ENCODE assay signal across 20 cellular contexts in the genomic region with DNA sequence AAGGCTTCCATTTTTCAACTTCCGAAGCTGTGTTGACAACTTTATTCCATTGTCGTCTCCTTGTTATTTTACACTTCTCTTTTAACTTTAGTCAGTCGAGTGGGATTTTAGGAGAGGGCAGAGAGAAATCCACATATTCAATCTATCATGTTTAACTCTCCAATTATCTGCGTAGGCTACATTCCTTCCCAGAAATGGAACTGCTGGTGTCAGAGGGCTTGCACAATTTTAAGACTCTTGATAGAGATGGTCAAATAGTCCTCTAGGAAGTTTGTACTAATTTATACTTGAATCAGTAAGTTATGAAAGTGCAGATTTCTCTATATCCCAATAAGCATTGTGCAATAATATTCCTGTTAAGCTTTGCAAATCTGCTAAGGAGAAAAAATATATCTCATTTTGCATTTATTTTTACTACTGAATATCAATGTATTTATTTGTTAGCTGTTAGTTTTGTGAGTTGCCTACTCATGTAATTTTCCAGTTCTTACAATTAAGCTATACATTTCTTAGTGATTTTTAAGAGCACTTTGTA.
A peak's percentile ranks its signal among the peaks of the same experiment; 100 is the strongest.
DNase-seq lines count a peak whose midpoint lies in the region; ATAC-seq, FAIRE-seq and TF ChIP-seq lines count a peak whose summit lies in the region.
"Had no signal": no experiment of that assay in that cellular context is flagged by ENCODE, and none has a peak within 500 bp of the region (broad histone marks: within the 10 kb centered on the region; RNA-seq: fewer than 3 reads in every experiment).

No MANE protein-coding gene starts in this region.

- TF ChIP-seq CTCF in HCT116 (IDR thresholded peaks at IDR 0.05 in 2 of 3, conservative IDR thresholded peaks at IDR 0.05 in 1 of 3; ENCODE audit: borderline replicate concordance in 1 of 3, insufficient read depth in 1 of 3, low read depth in 2 of 3, low read length in 2 of 3) = no peak
- TF ChIP-seq CTCF in K562 (IDR thresholded peaks at IDR 0.05 in 2 of 3, conservative IDR thresholded peaks at IDR 0.05 in 1 of 3; ENCODE audit: insufficient read depth in 2 of 3, low read depth in 1 of 3, low read length in 3 of 3) = no peak
- TF ChIP-seq CTCF in spleen (IDR thresholded peaks at IDR 0.05 in 8 of 11, conservative IDR thresholded peaks at IDR 0.05 in 3 of 11) = no peak
- no peak for TF ChIP-seq CTCF in transverse colon (IDR thresholded peaks at IDR 0.05)

- H4K20me1 ChIP-seq in HCT116 (ENCODE audit: insufficient read depth) (no peaks in the 10 kb centered on the region), K562 (replicated peaks; ENCODE audit: control insufficient read depth, insufficient read depth, low read length) (no peaks in the 10 kb centered on the region)

- H3K27ac ChIP-seq in HCT116 (ENCODE audit: low read depth, low read length) = no peak overlapping the region
- H3K27ac ChIP-seq in K562 (ENCODE audit: extremely low read depth, low read depth, low read length) = no peak overlapping the region
- H3K27ac ChIP-seq in spleen = peak overlapping the region in 7 of 8 donors; percentile 31 to 64 (median 55)
- no peak overlapping the region for H3K27ac ChIP-seq in transverse colon

- no peak for TF ChIP-seq RAD21 in HCT116 (IDR thresholded peaks at IDR 0.05; ENCODE audit: low read depth)
- TF ChIP-seq RAD21 in K562 (CRISPR knock-in tag; conservative IDR thresholded peaks at IDR 0.05 in 1 of 2, IDR thresholded peaks at IDR 0.05 in 1 of 2) = no peak

- no peaks in the 10 kb centered on the region; the same call in 1 of the 2 replicates for H3K9me2 ChIP-seq in HCT116 (ENCODE audit: insufficient read depth)

- in situ Hi-C loops in K562 (cut with MboI) = no loop called here
- in situ Hi-C loops in transverse colon (cut with MboI; ENCODE audit: low pct_ligation_motif_present in 1 of 4, low pct_unique_long_range_greater_than_20kb in 1 of 4, low sequenced_read_pairs in 3 of 4) = no loop called here

- no peaks in the 10 kb centered on the region for H3K36me3 ChIP-seq in HCT116 (ENCODE audit: control insufficient read depth in 1 of 2, insufficient read depth in 2 of 2, low read length in 2 of 2)
- no peaks in the 10 kb centered on the region for H3K36me3 ChIP-seq in K562 (ENCODE audit: control insufficient read depth, insufficient read depth, low read length)
- no peaks in the 10 kb centered on the region for H3K36me3 ChIP-seq in spleen
- H3K36me3 ChIP-seq in transverse colon = no peaks in the 10 kb centered on the region

- H3K9me1 ChIP-seq in K562 (ENCODE audit: control insufficient read depth, insufficient read depth, low read length) = no peaks in the 10 kb centered on the region

- TF ChIP-seq EP300 in K562 (IDR thresholded peaks at IDR 0.05; ENCODE audit: low read length) (no peak), transverse colon (IDR thresholded peaks at IDR 0.05; ENCODE audit: low read depth) (no peak)

- POLR2A ChIA-PET in HCT116 (lab: Charles Lee) = interaction anchor here (0.7 kb wide), 1 partner anchor 23 kb away, joined by 10 read pairs; no protein-coding TSS in a partner anchor
- POLR2A ChIA-PET in K562 (lab: Yijun Ruan, JAX) = interaction anchor here (0.5 to 0.7 kb wide), 2 partner anchors 75 to 764 kb away, joined by 3 to 5 read pairs; no protein-coding TSS in a partner anchor

- CTCF ChIA-PET in HCT116 (lab: Charles Lee) (interaction anchor here (1.0 kb wide), 1 partner anchor 128 kb away, joined by 3 read pairs; no protein-coding TSS in a partner anchor), K562 (lab: Yijun Ruan, JAX; ENCODE audit: low intra/inter-chr PET ratio) (no interaction called here)

- H2AFZ ChIP-seq in HCT116 (ENCODE audit: low read depth, low read length, poor library complexity, severe bottlenecking) = peak overlapping the region; percentile 5
- H2AFZ ChIP-seq in K562 (ENCODE audit: low read depth, low read length) = no peak overlapping the region

- intact Hi-C loops in HCT116 (cut with micrococcal nuclease) (no loop called here), K562 (cut with micrococcal nuclease) (no loop called here), spleen (cut with DNase I; ENCODE audit: low total_unique reads) (no loop called here), transverse colon (cut with DNase I; ENCODE audit: low total_unique reads) (no loop called here)

- no peak overlapping the region for H3K4me3 ChIP-seq in HCT116 (replicated peaks in 1 of 2; ENCODE audit: low read depth in 1 of 2, low read length in 2 of 2)
- H3K4me3 ChIP-seq in K562 = no peak overlapping the region
- no peak overlapping the region for H3K4me3 ChIP-seq in spleen
- H3K4me3 ChIP-seq in transverse colon = no peak overlapping the region

- H3K9me3 ChIP-seq in HCT116 (ENCODE audit: control insufficient read depth in 1 of 2, insufficient read depth in 1 of 2, low read depth in 1 of 2, low read length in 2 of 2) (no peaks in the 10 kb centered on the region; a peak in 1 of 4 replicates), K562 (replicated peaks; ENCODE audit: control insufficient read depth, insufficient read depth, low read depth, low read length) (no peaks in the 10 kb centered on the region), spleen (peaks cover 0 to 31% (median 14%) of the 10 kb centered on the region in 8 donors), transverse colon (peaks cover 0 to 4% of the 10 kb centered on the region in 2 donors)

- H3K4me2 ChIP-seq in HCT116 (ENCODE audit: low read length) (no peak overlapping the region), K562 (ENCODE audit: insufficient read depth, low read length) (no peak overlapping the region)

- ATAC-seq in HCT116 = no peak
- ATAC-seq in K562 = no peak

- 3% methylated on average over 4 of the region's 4 CpGs for WGBS in K562 (ENCODE audit: insufficient coverage, low coverage, missing lambda C conversion rate)
- WGBS in spleen, 5 donors = 70 to 87% (median 78%) methylated on average over 4 of the region's 4 CpGs
- 85 to 86% methylated on average over 4 of the region's 4 CpGs for WGBS in transverse colon (ENCODE audit: low coverage in 1 of 2), 2 donors

- H3K27me3 ChIP-seq in HCT116 (ENCODE audit: insufficient read depth, low read length) (no peaks in the 10 kb centered on the region), K562 (ENCODE audit: control insufficient read depth in 2 of 2, insufficient read depth in 2 of 2, low read length in 2 of 2) (no peaks in the 10 kb centered on the region), spleen (replicated peaks in 1 of 7) (no peaks in the 10 kb centered on the region), transverse colon (no peaks in the 10 kb centered on the region)

- H3K79me2 ChIP-seq in HCT116 (ENCODE audit: insufficient read depth, low read length) (no peaks in the 10 kb centered on the region), K562 (ENCODE audit: control insufficient read depth, insufficient read depth, low read length) (no peaks in the 10 kb centered on the region)

- DNase-seq in AG20443 (ENCODE audit: low spot score) (peak; percentile 16), HCT116 (ENCODE audit: low read depth, low spot score) (no peak), K562 (ENCODE audit: extremely low read depth in 1 of 4, low spot score in 3 of 4) (no peak), spleen (no peak), NCI-H69 (lab: John Stamatoyannopoulos, UW) (no peak), occipital lobe (lab: John Stamatoyannopoulos, UW) (no peak), transverse colon (no peak)
- no peak for DNase-seq in stimulated activated naive CD4-positive, alpha-beta T cell (lab: John Stamatoyannopoulos, UW)
- DNase-seq: C1 segment of cervical spinal cord; Calu3; CD4-positive, alpha-beta memory T cell; COR-L47; DMS53; DMS79 treated with DMSO at 0.1 percent for 48 hours; GF-D8; H7; HCEC 1CT had no signal

- H3K9ac ChIP-seq in HCT116 (ENCODE audit: low read length) = no peak overlapping the region
- no peak overlapping the region for H3K9ac ChIP-seq in K562 (ENCODE audit: insufficient read depth in 1 of 2, low read depth in 2 of 2, low read length in 2 of 2)

- RAD21 ChIA-PET in HCT116 (lab: Charles Lee; ENCODE audit: low non-redundant PET in 1 of 2, low total read pairs in 2 of 2, uncharacterized antibody in 2 of 2, unreplicated experiment in 2 of 2) = no interaction called here

- no peak for FAIRE-seq in K562 (lab: Jason Lieb, UNC)
- FAIRE-seq: GM12891, GM18507, H1 had no signal

- H3K4me1 ChIP-seq in HCT116 (ENCODE audit: control insufficient read depth in 1 of 2, insufficient read depth in 2 of 2, low read length in 2 of 2) (no peaks in the 10 kb centered on the region), K562 (replicated peaks in 1 of 2; ENCODE audit: control insufficient read depth in 2 of 2, insufficient read depth in 2 of 2, low read length in 2 of 2) (no peaks in the 10 kb centered on the region), spleen (no peaks in the 10 kb centered on the region), transverse colon (no peaks in the 10 kb centered on the region)

- TF ChIP-seq POLR2A in HCT116 (IDR thresholded peaks at IDR 0.05; ENCODE audit: borderline replicate concordance, extremely low read depth, insufficient read depth, insufficient read length) = no peak
- TF ChIP-seq POLR2A in K562 (conservative IDR thresholded peaks at IDR 0.05) = no peak
- TF ChIP-seq POLR2A in spleen (IDR thresholded peaks at IDR 0.05) = no peak
- no peak for TF ChIP-seq POLR2A in transverse colon (IDR thresholded peaks at IDR 0.05)

- BruUV-seq in HCT116 (replicated peaks; lab: Mats Ljungman, UMichigan) = no TSS peak
- BruUV-seq in K562 (replicated peaks; lab: Mats Ljungman, UMichigan) = no TSS peak

TF ChIP-seq in HCT116, 20 proteins besides CTCF, POLR2A, EP300 and RAD21:
- no peak for TF ChIP-seq ZFX (IDR thresholded peaks at IDR 0.05)

TF ChIP-seq in K562, 482 proteins besides CTCF, POLR2A, EP300 and RAD21 (continues in another document):
- TF ChIP-seq, protein P1, sequence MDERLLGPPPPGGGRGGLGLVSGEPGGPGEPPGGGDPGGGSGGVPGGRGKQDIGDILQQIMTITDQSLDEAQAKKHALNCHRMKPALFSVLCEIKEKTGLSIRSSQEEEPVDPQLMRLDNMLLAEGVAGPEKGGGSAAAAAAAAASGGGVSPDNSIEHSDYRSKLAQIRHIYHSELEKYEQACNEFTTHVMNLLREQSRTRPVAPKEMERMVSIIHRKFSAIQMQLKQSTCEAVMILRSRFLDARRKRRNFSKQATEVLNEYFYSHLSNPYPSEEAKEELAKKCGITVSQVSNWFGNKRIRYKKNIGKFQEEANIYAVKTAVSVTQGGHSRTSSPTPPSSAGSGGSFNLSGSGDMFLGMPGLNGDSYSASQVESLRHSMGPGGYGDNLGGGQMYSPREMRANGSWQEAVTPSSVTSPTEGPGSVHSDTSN (CRISPR knock-in tag; IDR thresholded peaks at IDR 0.05; ENCODE audit: low read depth) = no peak
- TF ChIP-seq, protein P1 (tag; conservative IDR thresholded peaks at IDR 0.05; ENCODE audit: low read depth) = no peak
- peak; percentile 30; the same call in 1 of the 2 replicates for TF ChIP-seq CEBPB (tag; IDR thresholded peaks at IDR 0.05)

Comparison
In these comparisons a context has a peak if more than half of its experiments do, and no peak if none do; other contexts are left out.
1. H3K27ac ChIP-seq: peak in spleen (7 of 8); none in HCT116 (single experiment), K562 (single experiment) and transverse colon (0 of 4).